In the genomic region with DNA sequence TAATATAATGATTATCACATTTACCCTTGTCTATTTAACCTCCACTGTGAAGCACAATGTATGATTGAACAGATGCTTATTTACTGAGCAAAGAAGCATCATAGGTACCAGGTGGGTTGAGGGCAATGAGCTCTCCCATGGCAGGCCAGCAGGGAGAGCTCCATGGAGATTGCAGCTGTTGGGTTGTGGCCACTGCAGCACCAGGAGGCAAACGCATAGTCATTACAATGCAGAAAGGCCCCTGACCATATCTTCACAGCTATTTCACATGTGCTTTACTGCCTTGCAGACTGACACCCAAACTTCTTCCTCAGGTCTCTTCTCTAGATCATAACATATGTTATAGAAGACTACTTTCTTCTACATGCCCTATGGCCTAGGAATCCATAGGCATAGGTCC, we compare ENCODE assay signal across 17 cellular contexts.
DNase-seq lines count a peak whose midpoint lies in the region; ATAC-seq and TF ChIP-seq lines count a peak whose summit lies in the region.
"Had no signal": no experiment of that assay in that cellular context is flagged by ENCODE, and none has a peak within 500 bp of the region (broad histone marks: within the 10 kb centered on the region; RNA-seq: fewer than 3 reads in every experiment).

No MANE protein-coding gene starts in this region.

- TF ChIP-seq CTCF in activated CD8-positive, alpha-beta T cell treated with anti-CD3 and anti-CD28 coated beads for 36 hours (IDR thresholded peaks at IDR 0.05): no peak
- TF ChIP-seq CTCF in GM12873 (IDR thresholded peaks at IDR 0.05; ENCODE audit: insufficient read depth, low read depth, low read length, missing control alignments) (peak; percentile 2), dorsolateral prefrontal cortex (IDR thresholded peaks at IDR 0.05 in 54 of 56, conservative IDR thresholded peaks at IDR 0.05 in 2 of 56; ENCODE audit: low read depth in 1 of 56, partially characterized antibody in 56 of 56) (no peak), stomach (IDR thresholded peaks at IDR 0.05) (no peak)

- TF ChIP-seq EP300 in stomach (IDR thresholded peaks at IDR 0.05): no peak

- no peak for TF ChIP-seq POLR2A in stomach (IDR thresholded peaks at IDR 0.05)

- intact Hi-C loops in activated CD8-positive, alpha-beta T cell treated with anti-CD3 and anti-CD28 coated beads for 36 hours (cut with micrococcal nuclease): loop anchor here (5.0 kb wide), 2 partner anchors 44 to 354 kb away; no protein-coding TSS in a partner anchor
- intact Hi-C loops in dorsolateral prefrontal cortex (cut with DNase I): loop anchor here (5.0 to 10.0 kb wide), 2 partner anchors 39 to 82 kb away; partner anchors contain the start of gene HLF (in 1 of the 2)
- intact Hi-C loops in stomach (cut with DNase I; ENCODE audit: low total_unique reads): no loop called here

- no peaks in the 10 kb centered on the region for H3K36me3 ChIP-seq in KOPT-K1 (ENCODE audit: insufficient read depth, low read length)
- H3K36me3 ChIP-seq in stomach: no peaks in the 10 kb centered on the region

- H3K4me1 ChIP-seq in stomach: peaks cover 0 to 11% (median 0%) of the 10 kb centered on the region in 4 donors
- H3K4me1 ChIP-seq: Caco-2 had no signal

- ATAC-seq in activated CD8-positive, alpha-beta T cell treated with anti-CD3 and anti-CD28 coated beads, Interleukin-2, amount 10 ng/mL, durations not matched to agents 7 days and 5 days: no peak
- ATAC-seq in activated CD8-positive, alpha-beta T cell treated with anti-CD3 and anti-CD28 coated beads for 36 hours: no peak
- ATAC-seq in GM18909 (IDR thresholded peaks at IDR 0.05; ENCODE audit: poor library complexity, unreplicated experiment): no peak
- ATAC-seq: A549, GM12878 had no signal

- peaks cover 83% of the 10 kb centered on the region for H3K4me1 Mint-ChIP-seq in activated CD8-positive, alpha-beta T cell treated with anti-CD3 and anti-CD28 coated beads, Interleukin-2, amount 10 ng/mL, durations not matched to agents 7 days and 5 days (ENCODE audit: low read depth)
- peaks cover 23% of the 10 kb centered on the region for H3K4me1 Mint-ChIP-seq in activated CD8-positive, alpha-beta T cell treated with anti-CD3 and anti-CD28 coated beads for 36 hours (ENCODE audit: low read depth)
- H3K4me1 Mint-ChIP-seq in activated CD4-positive, alpha-beta memory T cell treated with anti-CD3 and anti-CD28 coated beads, Interleukin-2, amount 10 ng/mL, durations not matched to agents 7 days and 5 days: peaks cover 68% of the 10 kb centered on the region

- H3K27me3 ChIP-seq in dorsolateral prefrontal cortex: no peaks in the 10 kb centered on the region
- H3K27me3 ChIP-seq in stomach: no peaks in the 10 kb centered on the region

- peaks cover 9% of the 10 kb centered on the region for H3K36me3 Mint-ChIP-seq in activated CD8-positive, alpha-beta T cell treated with anti-CD3 and anti-CD28 coated beads, Interleukin-2, amount 10 ng/mL, durations not matched to agents 7 days and 5 days (ENCODE audit: low read depth)
- H3K36me3 Mint-ChIP-seq in activated CD8-positive, alpha-beta T cell treated with anti-CD3 and anti-CD28 coated beads for 36 hours (ENCODE audit: low read depth): no peaks in the 10 kb centered on the region
- peaks cover 12% of the 10 kb centered on the region for H3K36me3 Mint-ChIP-seq in activated CD4-positive, alpha-beta memory T cell treated with anti-CD3 and anti-CD28 coated beads, Interleukin-2, amount 10 ng/mL, durations not matched to agents 7 days and 5 days (ENCODE audit: low read depth)

- H3K27me3 Mint-ChIP-seq in activated CD8-positive, alpha-beta T cell treated with anti-CD3 and anti-CD28 coated beads, Interleukin-2, amount 10 ng/mL, durations not matched to agents 7 days and 5 days (ENCODE audit: low read depth): no peaks in the 10 kb centered on the region
- H3K27me3 Mint-ChIP-seq in activated CD8-positive, alpha-beta T cell treated with anti-CD3 and anti-CD28 coated beads for 36 hours: peaks cover 4% of the 10 kb centered on the region
- peaks cover 1% of the 10 kb centered on the region for H3K27me3 Mint-ChIP-seq in activated CD4-positive, alpha-beta memory T cell treated with anti-CD3 and anti-CD28 coated beads, Interleukin-2, amount 10 ng/mL, durations not matched to agents 7 days and 5 days
- H3K27me3 Mint-ChIP-seq: CD4-positive, alpha-beta T cell had no signal

- H3K4me3 Mint-ChIP-seq in activated CD8-positive, alpha-beta T cell treated with anti-CD3 and anti-CD28 coated beads, Interleukin-2, amount 10 ng/mL, durations not matched to agents 7 days and 5 days: no peak overlapping the region
- H3K4me3 Mint-ChIP-seq in activated CD8-positive, alpha-beta T cell treated with anti-CD3 and anti-CD28 coated beads for 36 hours: no peak overlapping the region
- H3K4me3 Mint-ChIP-seq in activated CD4-positive, alpha-beta memory T cell treated with anti-CD3 and anti-CD28 coated beads, Interleukin-2, amount 10 ng/mL, durations not matched to agents 7 days and 5 days: no peak overlapping the region
- H3K4me3 Mint-ChIP-seq: CD4-positive, alpha-beta T cell; H9 had no signal

- H3K9me3 ChIP-seq in KOPT-K1 (ENCODE audit: insufficient read depth, low read length, poor library complexity, severe bottlenecking) (peaks cover 7% of the 10 kb centered on the region), stomach (no peaks in the 10 kb centered on the region)
- H3K9me3 ChIP-seq: Caco-2 had no signal

- no peak for DNase-seq in activated CD8-positive, alpha-beta T cell treated with anti-CD3 and anti-CD28 coated beads, Interleukin-2, amount 10 ng/mL, durations not matched to agents 7 days and 5 days
- DNase-seq in activated CD8-positive, alpha-beta T cell treated with anti-CD3 and anti-CD28 coated beads for 36 hours: no peak
- DNase-seq in dorsolateral prefrontal cortex: no peak
- DNase-seq in stomach: no peak
- no peak for DNase-seq in activated CD4-positive, alpha-beta memory T cell treated with anti-CD3 and anti-CD28 coated beads, Interleukin-2, amount 10 ng/mL, durations not matched to agents 7 days and 5 days
- DNase-seq: AML-193; Caco-2; CD4-positive, alpha-beta T cell; DMS79 treated with DMSO at 0.1 percent for 48 hours; GF-D8; H9 had no signal

- no peak overlapping the region for H3K4me3 ChIP-seq in dorsolateral prefrontal cortex
- H3K4me3 ChIP-seq in stomach: no peak overlapping the region
- H3K4me3 ChIP-seq: A549, GM12878 had no signal

- H3K27ac Mint-ChIP-seq in activated CD8-positive, alpha-beta T cell treated with anti-CD3 and anti-CD28 coated beads, Interleukin-2, amount 10 ng/mL, durations not matched to agents 7 days and 5 days: peak overlapping the region; percentile 56
- H3K27ac Mint-ChIP-seq in activated CD8-positive, alpha-beta T cell treated with anti-CD3 and anti-CD28 coated beads for 36 hours: no peak overlapping the region
- H3K27ac Mint-ChIP-seq in activated CD4-positive, alpha-beta memory T cell treated with anti-CD3 and anti-CD28 coated beads, Interleukin-2, amount 10 ng/mL, durations not matched to agents 7 days and 5 days: no peak overlapping the region
- H3K27ac Mint-ChIP-seq: CD4-positive, alpha-beta T cell; H9 had no signal

- H3K9me3 Mint-ChIP-seq in activated CD8-positive, alpha-beta T cell treated with anti-CD3 and anti-CD28 coated beads, Interleukin-2, amount 10 ng/mL, durations not matched to agents 7 days and 5 days (ENCODE audit: insufficient read depth): no peaks in the 10 kb centered on the region
- H3K9me3 Mint-ChIP-seq in activated CD8-positive, alpha-beta T cell treated with anti-CD3 and anti-CD28 coated beads for 36 hours: peaks cover 5% of the 10 kb centered on the region
- H3K9me3 Mint-ChIP-seq in activated CD4-positive, alpha-beta memory T cell treated with anti-CD3 and anti-CD28 coated beads, Interleukin-2, amount 10 ng/mL, durations not matched to agents 7 days and 5 days: peaks cover 11% of the 10 kb centered on the region
- H3K9me3 Mint-ChIP-seq: CD4-positive, alpha-beta T cell had no signal

- CTCF ChIA-PET in activated CD8-positive, alpha-beta T cell treated with anti-CD3 and anti-CD28 coated beads, Interleukin-2, amount 10 ng/mL, durations not matched to agents 7 days and 5 days (lab: Charles Lee): interaction anchor here (1.6 to 6.2 kb wide), 6 partner anchors 9 to 354 kb away, joined by 3 to 57 read pairs (median 10); no protein-coding TSS in a partner anchor
- CTCF ChIA-PET in activated CD8-positive, alpha-beta T cell treated with anti-CD3 and anti-CD28 coated beads for 36 hours (lab: Charles Lee): interaction anchor here (1.4 to 4.4 kb wide), 8 partner anchors 9 to 354 kb away, joined by 4 to 46 read pairs (median 12); no protein-coding TSS in a partner anchor
- CTCF ChIA-PET in activated CD4-positive, alpha-beta memory T cell treated with anti-CD3 and anti-CD28 coated beads, Interleukin-2, amount 10 ng/mL, durations not matched to agents 7 days and 5 days (lab: Charles Lee): interaction anchor here (1.1 to 7.2 kb wide), 6 partner anchors 10 to 354 kb away, joined by 3 to 70 read pairs (median 10); no protein-coding TSS in a partner anchor

- 92 to 100% (median 98%) methylated on average over 1 of the region's 1 CpG; no CpG with 5 or more reads in 1 of the 5 donors for WGBS in stomach, 5 donors

- POLR2A ChIA-PET in activated CD8-positive, alpha-beta T cell treated with anti-CD3 and anti-CD28 coated beads, Interleukin-2, amount 10 ng/mL, durations not matched to agents 7 days and 5 days (lab: Charles Lee): interaction anchor here (2.0 kb wide), 1 partner anchor 75 kb away, joined by 6 read pairs; the partner anchor contains the start of gene MMD
- POLR2A ChIA-PET in activated CD8-positive, alpha-beta T cell treated with anti-CD3 and anti-CD28 coated beads for 36 hours (lab: Charles Lee): interaction anchor here (0.9 kb wide), 1 partner anchor 378 kb away, joined by 3 read pairs; the partner anchor contains the start of genes COX11 and STXBP4
- POLR2A ChIA-PET in activated CD4-positive, alpha-beta memory T cell treated with anti-CD3 and anti-CD28 coated beads, Interleukin-2, amount 10 ng/mL, durations not matched to agents 7 days and 5 days (lab: Charles Lee): no interaction called here

- H3K27ac ChIP-seq in KOPT-K1 (ENCODE audit: low read depth, low read length, poor library complexity, severe bottlenecking): peak overlapping the region; percentile 57
- peak overlapping the region in 44 of 59 donors; percentile 4 to 87 (median 59) for H3K27ac ChIP-seq in dorsolateral prefrontal cortex
- H3K27ac ChIP-seq in stomach: no peak overlapping the region
- H3K27ac ChIP-seq: A549, C4-2B had no signal

Comparison
In these comparisons a context has a peak if more than half of its experiments do, and no peak if none do; other contexts are left out.
1. H3K27ac ChIP-seq: peak in KOPT-K1 (single experiment) and dorsolateral prefrontal cortex (44 of 59); none in stomach (0 of 5).